ENCODE assay signal across 9 cellular contexts in the genomic region with DNA sequence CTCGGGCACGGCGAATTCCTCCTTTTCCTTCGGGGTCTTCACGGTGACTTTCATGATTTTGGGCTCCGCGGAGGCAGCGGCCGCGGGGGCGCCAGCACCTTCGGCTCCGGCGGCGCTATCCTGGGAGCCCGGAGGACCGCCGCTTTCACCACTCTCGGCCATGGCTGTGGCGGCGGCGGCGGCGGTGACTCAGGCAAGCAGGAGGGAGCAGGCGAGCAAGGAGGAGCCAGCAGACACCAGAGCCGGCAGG. TPM values are rescaled to one million over a fixed set of nuclear protein-coding genes. Genes with fewer than 3 reads are reported as not detected.
DNase-seq lines count a peak whose midpoint lies in the region; ATAC-seq, FAIRE-seq and TF ChIP-seq lines count a peak whose summit lies in the region.
"Had no signal": no experiment of that assay in that cellular context is flagged by ENCODE, and none has a peak within 500 bp of the region (broad histone marks: within the 10 kb centered on the region; RNA-seq: fewer than 3 reads in every experiment).

No MANE protein-coding gene starts in this region.

- peak; percentile 47 for ATAC-seq in GM18502 (IDR thresholded peaks at IDR 0.05; ENCODE audit: poor library complexity, unreplicated experiment)
- ATAC-seq in heart left ventricle: peak; percentile 10 to 85 (median 66)
- peak; percentile 50 to 67 for ATAC-seq in gastrocnemius medialis

- TF ChIP-seq POLR2A in H54 (IDR thresholded peaks at IDR 0.05; ENCODE audit: low read depth, low read length) (no peak), heart left ventricle (IDR thresholded peaks at IDR 0.05) (no peak), gastrocnemius medialis (IDR thresholded peaks at IDR 0.05) (no peak)

- 0% methylated on average over 24 to 26 of the region's 26 CpGs; no CpG with 5 or more reads in 1 of the 4 donors for WGBS in heart left ventricle, 4 donors

- H3K4me1 ChIP-seq in heart left ventricle (peaks cover under 1 to 53% (median 29%) of the 10 kb centered on the region in 12 donors), gastrocnemius medialis (peaks cover 30 to 44% of the 10 kb centered on the region in 2 donors)

- H3K27me3 ChIP-seq in heart left ventricle: no peaks in the 10 kb centered on the region
- no peaks in the 10 kb centered on the region for H3K27me3 ChIP-seq in gastrocnemius medialis

- FAIRE-seq in H54 (lab: Jason Lieb, UNC): no peak
- FAIRE-seq: islet of Langerhans had no signal

- H3K27ac ChIP-seq in heart left ventricle: peak overlapping the region; percentile 92 to 100 (median 98)
- peak overlapping the region; percentile 96 to 99 (median 98) for H3K27ac ChIP-seq in gastrocnemius medialis

- H3K4me3 ChIP-seq in heart left ventricle: peak overlapping the region; percentile 64 to 99 (median 86)
- H3K4me3 ChIP-seq in gastrocnemius medialis: peak overlapping the region; percentile 70 to 92 (median 82)

- in situ Hi-C loops in gastrocnemius medialis (cut with MboI; ENCODE audit: low sequenced_read_pairs in 4 of 4): no loop called here

- intact Hi-C loops in heart left ventricle (cut with DNase I) (loop anchor here in 5 of 10 donors (2.0 to 10.0 kb wide), 5 partner anchors 40 to 207 kb away; a partner anchor contains a TSS), gastrocnemius medialis (cut with DNase I; ENCODE audit: low total_unique reads) (loop anchor here (1.0 to 5.0 kb wide), 2 partner anchors 110 to 273 kb away; a partner anchor contains a TSS)

- TF ChIP-seq CTCF in heart left ventricle (IDR thresholded peaks at IDR 0.05) (no peak), gastrocnemius medialis (IDR thresholded peaks at IDR 0.05 in 4 of 5, conservative IDR thresholded peaks at IDR 0.05 in 1 of 5) (no peak)

- DNase-seq in H54 (ENCODE audit: insufficient read length, low spot score): peak; percentile 97
- peak; percentile 71 for DNase-seq in LHCN-M2 (ENCODE audit: low read depth)
- DNase-seq in activated T-helper 9 cell treated with anti-CD3 and anti-CD28 coated beads, Interleukin-2, amount 50 U/mL, for 16 hours (ENCODE audit: low read depth): peak; percentile 72
- DNase-seq in heart left ventricle: no peak
- DNase-seq in gastrocnemius medialis: no peak
- no peak for DNase-seq in cortex of kidney (lab: John Stamatoyannopoulos, UW)
- no peak for DNase-seq in NCI-H446 treated with DMSO at 0.1 percent for 48 hours (lab: John Stamatoyannopoulos, UW)

- H3K36me3 ChIP-seq in heart left ventricle: no peaks in the 10 kb centered on the region
- no peaks in the 10 kb centered on the region for H3K36me3 ChIP-seq in gastrocnemius medialis

- H3K9me3 ChIP-seq in heart left ventricle (peaks cover 0 to 9% (median 0%) of the 10 kb centered on the region in 12 donors), gastrocnemius medialis (no peaks in the 10 kb centered on the region)

RNA-seq across cellular contexts. Expression of a gene that starts 0.3 kb away (rescaled TPM):
- total RNA-seq in LHCN-M2 (2014; rRNA removed): 99.8 and 111 TPM in 2 replicates
- polyA plus RNA-seq in LHCN-M2 (2012): 48.7 TPM
- total RNA-seq in heart left ventricle: 100 to 1,000 TPM in 5 of 9 donors, 10 to 100 TPM in 4; 88.9 to 144 (median 103) TPM
- polyA plus RNA-seq in heart left ventricle: 10 to 100 TPM; 24.2 to 91.1 TPM
- total RNA-seq in gastrocnemius medialis: 100 to 1,000 TPM; 202 to 266 (median 231) TPM

Comparison
In these comparisons a context has a peak if more than half of its experiments do, and no peak if none do; other contexts are left out.
1. DNase-seq: peak in H54 (single experiment), LHCN-M2 (single experiment) and activated T-helper 9 cell treated with anti-CD3 and anti-CD28 coated beads, Interleukin-2, amount 50 U/mL, for 16 hours (single experiment); none in heart left ventricle (0 of 5), gastrocnemius medialis (0 of 2), cortex of kidney (single experiment) and NCI-H446 treated with DMSO at 0.1 percent for 48 hours (single experiment).
2. Peak in every context shown above with its lines, with median percentiles within 50 percentile points of each other: ATAC-seq.